In genomic region chr19:6038634-6039405, GRCh38 we compare ENCODE assay signal across 1 cellular context.
TF ChIP-seq lines count a peak whose summit lies in the region.

No MANE protein-coding gene starts in this region.

TF ChIP-seq in GM12878, 131 proteins besides CTCF, POLR2A, EP300 and RAD21 (continued from another document):
- TF ChIP-seq, protein P1, sequence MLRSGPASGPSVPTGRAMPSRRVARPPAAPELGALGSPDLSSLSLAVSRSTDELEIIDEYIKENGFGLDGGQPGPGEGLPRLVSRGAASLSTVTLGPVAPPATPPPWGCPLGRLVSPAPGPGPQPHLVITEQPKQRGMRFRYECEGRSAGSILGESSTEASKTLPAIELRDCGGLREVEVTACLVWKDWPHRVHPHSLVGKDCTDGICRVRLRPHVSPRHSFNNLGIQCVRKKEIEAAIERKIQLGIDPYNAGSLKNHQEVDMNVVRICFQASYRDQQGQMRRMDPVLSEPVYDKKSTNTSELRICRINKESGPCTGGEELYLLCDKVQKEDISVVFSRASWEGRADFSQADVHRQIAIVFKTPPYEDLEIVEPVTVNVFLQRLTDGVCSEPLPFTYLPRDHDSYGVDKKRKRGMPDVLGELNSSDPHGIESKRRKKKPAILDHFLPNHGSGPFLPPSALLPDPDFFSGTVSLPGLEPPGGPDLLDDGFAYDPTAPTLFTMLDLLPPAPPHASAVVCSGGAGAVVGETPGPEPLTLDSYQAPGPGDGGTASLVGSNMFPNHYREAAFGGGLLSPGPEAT (IDR thresholded peaks at IDR 0.05; ENCODE audit: low read depth): peak; percentile 70; the same call in 1 of the 2 replicates
- TF ChIP-seq SP1 (IDR thresholded peaks at IDR 0.05; ENCODE audit: low read depth, low read length) (peak; percentile 75), CREB1 (IDR thresholded peaks at IDR 0.05; ENCODE audit: low read depth) (peak; percentile 73; the same call in 1 of the 2 replicates), BCL11A (IDR thresholded peaks at IDR 0.05; ENCODE audit: low read depth, low read length) (peak; percentile 70), BHLHE40 (IDR thresholded peaks at IDR 0.05; ENCODE audit: borderline replicate concordance in 1 of 2, low read depth in 2 of 2, low read length in 1 of 2) (peak; percentile 31 to 52; a peak in 1 of 4 replicates), MTA2 (IDR thresholded peaks at IDR 0.05; ENCODE audit: low read depth) (peak; percentile 50; the same call in 1 of the 2 replicates), RFX5 (IDR thresholded peaks at IDR 0.05; ENCODE audit: low read depth, low read length) (peak; percentile 95), SUZ12 (IDR thresholded peaks at IDR 0.05; ENCODE audit: unreplicated experiment) (no peak), CREM (IDR thresholded peaks at IDR 0.05; ENCODE audit: low read depth) (peak; percentile 82; the same call in 1 of the 2 replicates), NFIC (IDR thresholded peaks at IDR 0.05; ENCODE audit: low read depth, low read length) (peak; percentile 87), SPI1 (IDR thresholded peaks at IDR 0.05; ENCODE audit: borderline replicate concordance, insufficient read depth, low read depth, low read length) (peak; percentile 60; the same call in 1 of the 2 replicates), ZBED1 (IDR thresholded peaks at IDR 0.05; ENCODE audit: borderline replicate concordance) (0 out of 2 replicates have a peak, but pooled peaks have one; percentile 25), IRF4 (IDR thresholded peaks at IDR 0.05; ENCODE audit: low read depth, low read length) (peak; percentile 69; the same call in 1 of the 2 replicates), ATF2 (IDR thresholded peaks at IDR 0.05; ENCODE audit: low read length) (peak; percentile 78), YY1 (IDR thresholded peaks at IDR 0.05; ENCODE audit: low read depth, low read length) (0 out of 2 replicates have a peak, but pooled peaks have one; percentile 18), MEF2A (IDR thresholded peaks at IDR 0.05; ENCODE audit: insufficient read depth, low read depth, low read length) (peak; percentile 93), CHD1 (IDR thresholded peaks at IDR 0.05; ENCODE audit: low read depth, low read length) (no peak), BCLAF1 (IDR thresholded peaks at IDR 0.05) (no peak), DPF2 (IDR thresholded peaks at IDR 0.05) (0 out of 2 replicates have a peak, but pooled peaks have one; percentile 19)
- TF ChIP-seq, protein P2, sequence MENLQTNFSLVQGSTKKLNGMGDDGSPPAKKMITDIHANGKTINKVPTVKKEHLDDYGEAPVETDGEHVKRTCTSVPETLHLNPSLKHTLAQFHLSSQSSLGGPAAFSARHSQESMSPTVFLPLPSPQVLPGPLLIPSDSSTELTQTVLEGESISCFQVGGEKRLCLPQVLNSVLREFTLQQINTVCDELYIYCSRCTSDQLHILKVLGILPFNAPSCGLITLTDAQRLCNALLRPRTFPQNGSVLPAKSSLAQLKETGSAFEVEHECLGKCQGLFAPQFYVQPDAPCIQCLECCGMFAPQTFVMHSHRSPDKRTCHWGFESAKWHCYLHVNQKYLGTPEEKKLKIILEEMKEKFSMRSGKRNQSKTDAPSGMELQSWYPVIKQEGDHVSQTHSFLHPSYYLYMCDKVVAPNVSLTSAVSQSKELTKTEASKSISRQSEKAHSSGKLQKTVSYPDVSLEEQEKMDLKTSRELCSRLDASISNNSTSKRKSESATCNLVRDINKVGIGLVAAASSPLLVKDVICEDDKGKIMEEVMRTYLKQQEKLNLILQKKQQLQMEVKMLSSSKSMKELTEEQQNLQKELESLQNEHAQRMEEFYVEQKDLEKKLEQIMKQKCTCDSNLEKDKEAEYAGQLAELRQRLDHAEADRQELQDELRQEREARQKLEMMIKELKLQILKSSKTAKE (IDR thresholded peaks at IDR 0.05; ENCODE audit: low read depth, poor library complexity, severe bottlenecking): peak; percentile 47
- TF ChIP-seq, protein P3, sequence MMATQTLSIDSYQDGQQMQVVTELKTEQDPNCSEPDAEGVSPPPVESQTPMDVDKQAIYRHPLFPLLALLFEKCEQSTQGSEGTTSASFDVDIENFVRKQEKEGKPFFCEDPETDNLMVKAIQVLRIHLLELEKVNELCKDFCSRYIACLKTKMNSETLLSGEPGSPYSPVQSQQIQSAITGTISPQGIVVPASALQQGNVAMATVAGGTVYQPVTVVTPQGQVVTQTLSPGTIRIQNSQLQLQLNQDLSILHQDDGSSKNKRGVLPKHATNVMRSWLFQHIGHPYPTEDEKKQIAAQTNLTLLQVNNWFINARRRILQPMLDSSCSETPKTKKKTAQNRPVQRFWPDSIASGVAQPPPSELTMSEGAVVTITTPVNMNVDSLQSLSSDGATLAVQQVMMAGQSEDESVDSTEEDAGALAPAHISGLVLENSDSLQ (IDR thresholded peaks at IDR 0.05): no peak
- TF ChIP-seq, protein P4, sequence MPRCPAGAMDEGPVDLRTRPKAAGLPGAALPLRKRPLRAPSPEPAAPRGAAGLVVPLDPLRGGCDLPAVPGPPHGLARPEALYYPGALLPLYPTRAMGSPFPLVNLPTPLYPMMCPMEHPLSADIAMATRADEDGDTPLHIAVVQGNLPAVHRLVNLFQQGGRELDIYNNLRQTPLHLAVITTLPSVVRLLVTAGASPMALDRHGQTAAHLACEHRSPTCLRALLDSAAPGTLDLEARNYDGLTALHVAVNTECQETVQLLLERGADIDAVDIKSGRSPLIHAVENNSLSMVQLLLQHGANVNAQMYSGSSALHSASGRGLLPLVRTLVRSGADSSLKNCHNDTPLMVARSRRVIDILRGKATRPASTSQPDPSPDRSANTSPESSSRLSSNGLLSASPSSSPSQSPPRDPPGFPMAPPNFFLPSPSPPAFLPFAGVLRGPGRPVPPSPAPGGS (IDR thresholded peaks at IDR 0.05; ENCODE audit: borderline replicate concordance, insufficient read depth, low read depth, low read length, poor library complexity, severe bottlenecking): peak; percentile 27
